In the genomic region with DNA sequence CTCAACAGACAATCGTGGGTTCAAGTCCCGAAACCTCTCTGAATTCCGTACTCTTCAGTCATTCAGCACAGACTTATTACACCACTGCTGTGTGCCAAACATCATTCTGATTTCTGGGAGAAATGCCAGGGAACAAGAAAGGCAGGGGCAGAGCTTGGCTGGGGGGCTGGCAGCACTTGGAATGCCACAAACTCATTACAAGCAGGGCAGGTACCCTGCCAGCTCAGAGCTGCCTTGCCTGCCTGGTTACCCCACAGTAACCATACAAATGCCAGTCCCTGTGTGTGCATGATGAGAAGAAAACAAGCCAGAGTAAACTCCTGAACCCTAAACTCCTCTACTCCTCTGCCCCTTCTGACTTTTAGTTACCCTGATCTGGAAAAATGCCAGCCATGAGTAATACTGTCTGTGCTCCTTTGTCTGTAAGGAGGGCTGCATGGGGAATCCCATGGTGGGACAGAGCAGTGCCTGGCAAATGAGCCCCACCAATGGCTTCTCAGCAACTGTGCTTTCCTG, we compare ENCODE assay signal across 14 cellular contexts. TPM values are rescaled to one million over a fixed set of nuclear protein-coding genes. Genes with fewer than 3 reads are reported as not detected.
DNase-seq lines count a peak whose midpoint lies in the region; ATAC-seq, FAIRE-seq and TF ChIP-seq lines count a peak whose summit lies in the region.
"Had no signal": no experiment of that assay in that cellular context is flagged by ENCODE, and none has a peak within 500 bp of the region (broad histone marks: within the 10 kb centered on the region; RNA-seq: fewer than 3 reads in every experiment).

No MANE protein-coding gene starts in this region.

- H3K9me2 ChIP-seq in HCT116 (ENCODE audit: insufficient read depth) (no peaks in the 10 kb centered on the region), PC-9 (ENCODE audit: insufficient read depth) (no peaks in the 10 kb centered on the region), hepatocyte (replicated peaks; ENCODE audit: insufficient read depth) (no peaks in the 10 kb centered on the region)

- H3K27me3 Mint-ChIP-seq in Calu3 (ENCODE audit: unreplicated experiment): no peaks in the 10 kb centered on the region
- H3K27me3 Mint-ChIP-seq in natural killer cell treated with Interleukin-12 subunit alpha and Interleukin-12 subunit beta and Interleukin-15 and Interleukin-18, amount 100 ng/mL, for 72 hours: peaks cover 0 to 6% of the 10 kb centered on the region in 2 donors
- H3K27me3 Mint-ChIP-seq: activated naive CD4-positive, alpha-beta T cell treated with anti-CD3 and anti-CD28 coated beads, Interleukin-2, amount 50 U/mL, for 24 hours had no signal

- H2AFZ ChIP-seq in HCT116 (ENCODE audit: low read depth, low read length, poor library complexity, severe bottlenecking) (no peak overlapping the region), PC-9 (no peak overlapping the region), endothelial cell of umbilical vein (ENCODE audit: low read depth, low read length) (no peak overlapping the region), hepatocyte (no peak overlapping the region)

- no peak overlapping the region for H3K27ac Mint-ChIP-seq in Calu3 (ENCODE audit: unreplicated experiment)
- H3K27ac Mint-ChIP-seq in natural killer cell treated with Interleukin-12 subunit alpha and Interleukin-12 subunit beta and Interleukin-15 and Interleukin-18, amount 100 ng/mL, for 72 hours: no peak overlapping the region
- H3K27ac Mint-ChIP-seq: activated CD8-positive, alpha-beta T cell treated with anti-CD3 and anti-CD28 coated beads, Interleukin-2, amount 10 ng/mL, durations not matched to agents 7 days and 5 days; activated naive CD4-positive, alpha-beta T cell treated with anti-CD3 and anti-CD28 coated beads, Interleukin-2, amount 50 U/mL, for 24 hours had no signal

- H3K36me3 Mint-ChIP-seq in Calu3 (ENCODE audit: insufficient read depth, unreplicated experiment): peaks cover 11% of the 10 kb centered on the region
- H3K36me3 Mint-ChIP-seq in natural killer cell treated with Interleukin-12 subunit alpha and Interleukin-12 subunit beta and Interleukin-15 and Interleukin-18, amount 100 ng/mL, for 72 hours: no peaks in the 10 kb centered on the region
- H3K36me3 Mint-ChIP-seq: activated naive CD4-positive, alpha-beta T cell treated with anti-CD3 and anti-CD28 coated beads, Interleukin-2, amount 50 U/mL, for 24 hours had no signal

- no peaks in the 10 kb centered on the region for H3K9me3 Mint-ChIP-seq in Calu3 (ENCODE audit: low read depth, unreplicated experiment)
- H3K9me3 Mint-ChIP-seq in natural killer cell treated with Interleukin-12 subunit alpha and Interleukin-12 subunit beta and Interleukin-15 and Interleukin-18, amount 100 ng/mL, for 72 hours: no peaks in the 10 kb centered on the region
- H3K9me3 Mint-ChIP-seq: activated naive CD4-positive, alpha-beta T cell treated with anti-CD3 and anti-CD28 coated beads, Interleukin-2, amount 50 U/mL, for 24 hours had no signal

- H3K9me3 ChIP-seq in HCT116 (ENCODE audit: control insufficient read depth in 1 of 2, insufficient read depth in 1 of 2, low read depth in 1 of 2, low read length in 2 of 2): no peaks in the 10 kb centered on the region
- no peaks in the 10 kb centered on the region for H3K9me3 ChIP-seq in PC-9 (ENCODE audit: insufficient read depth, low read depth)
- no peaks in the 10 kb centered on the region for H3K9me3 ChIP-seq in endothelial cell of umbilical vein (replicated peaks; ENCODE audit: control insufficient read depth, insufficient read depth, low read length)
- no peaks in the 10 kb centered on the region for H3K9me3 ChIP-seq in pancreas
- no peaks in the 10 kb centered on the region for H3K9me3 ChIP-seq in hepatocyte (ENCODE audit: low read depth)

- H3K36me3 ChIP-seq in HCT116 (ENCODE audit: control insufficient read depth in 1 of 2, insufficient read depth in 2 of 2, low read length in 2 of 2) (no peaks in the 10 kb centered on the region), PC-9 (ENCODE audit: low read depth) (no peaks in the 10 kb centered on the region), endothelial cell of umbilical vein (ENCODE audit: control insufficient read depth in 2 of 2, extremely low read depth in 1 of 2, insufficient read depth in 2 of 2, low read length in 2 of 2) (no peaks in the 10 kb centered on the region), pancreas (no peaks in the 10 kb centered on the region), hepatocyte (replicated peaks; ENCODE audit: insufficient read depth, low read depth) (no peaks in the 10 kb centered on the region)

- 43 to 53% methylated on average over 3 of the region's 3 CpGs for WGBS in pancreas, 2 donors
- 92% methylated on average over 3 of the region's 3 CpGs for WGBS in hepatocyte (ENCODE audit: low lambda C conversion rate, missing lambda C conversion rate)

- TF ChIP-seq CTCF in HCT116 (IDR thresholded peaks at IDR 0.05 in 2 of 3, conservative IDR thresholded peaks at IDR 0.05 in 1 of 3; ENCODE audit: borderline replicate concordance in 1 of 3, insufficient read depth in 1 of 3, low read depth in 2 of 3, low read length in 2 of 3): no peak
- TF ChIP-seq CTCF in PC-9 (conservative IDR thresholded peaks at IDR 0.05): no peak
- TF ChIP-seq CTCF in endothelial cell of umbilical vein (IDR thresholded peaks at IDR 0.05; ENCODE audit: extremely low read depth in 1 of 2, insufficient read depth in 1 of 2, low read depth in 1 of 2, low read length in 2 of 2): no peak
- no peak for TF ChIP-seq CTCF in pancreas (IDR thresholded peaks at IDR 0.05)
- TF ChIP-seq CTCF in Calu3 (IDR thresholded peaks at IDR 0.05; ENCODE audit: unreplicated experiment): no peak
- no peak for TF ChIP-seq CTCF in hepatocyte (IDR thresholded peaks at IDR 0.05; ENCODE audit: poor library complexity)

- no peak overlapping the region for H3K4me3 ChIP-seq in HCT116 (replicated peaks in 1 of 2; ENCODE audit: low read depth in 1 of 2, low read length in 2 of 2)
- no peak overlapping the region for H3K4me3 ChIP-seq in PC-9
- no peak overlapping the region for H3K4me3 ChIP-seq in endothelial cell of umbilical vein (replicated peaks in 1 of 3; ENCODE audit: insufficient read depth in 1 of 3, low read depth in 1 of 3, low read length in 3 of 3)
- no peak overlapping the region for H3K4me3 ChIP-seq in pancreas
- H3K4me3 ChIP-seq in hepatocyte: no peak overlapping the region

- H4K20me1 ChIP-seq in HCT116 (ENCODE audit: insufficient read depth) (no peaks in the 10 kb centered on the region), PC-9 (ENCODE audit: insufficient read depth) (no peaks in the 10 kb centered on the region), endothelial cell of umbilical vein (replicated peaks; ENCODE audit: control insufficient read depth, extremely low read depth, insufficient read depth, low read length) (no peaks in the 10 kb centered on the region), hepatocyte (ENCODE audit: insufficient read depth, poor library complexity, severe bottlenecking) (no peaks in the 10 kb centered on the region)

- dilution Hi-C loops in endothelial cell of umbilical vein (cut with MboI; ENCODE audit: extremely low pct_ligation_motif_present, low sequenced_read_pairs): no loop called here

- no peak for TF ChIP-seq RAD21 in HCT116 (IDR thresholded peaks at IDR 0.05; ENCODE audit: low read depth)

- POLR2A ChIA-PET in HCT116 (lab: Charles Lee) (interaction anchor here (1.5 kb wide), 1 partner anchor 29 kb away, joined by 6 read pairs; no protein-coding TSS in a partner anchor), PC-9 (lab: Charles Lee; ENCODE audit: unreplicated experiment) (interaction anchor here (0.5 to 1.3 kb wide), 6 partner anchors 11 to 197 kb away, joined by 3 to 5 read pairs (median 4); a partner anchor contains a TSS), endothelial cell of umbilical vein (lab: Charles Lee) (interaction anchor here (0.6 kb wide), 1 partner anchor 185 kb away, joined by 3 read pairs; no protein-coding TSS in a partner anchor)

- BruUV-seq in HCT116 (replicated peaks; lab: Mats Ljungman, UMichigan) (no TSS peak), PC-9 (replicated peaks; lab: Mats Ljungman, UMichigan) (no TSS peak), endothelial cell of umbilical vein (replicated peaks; lab: Mats Ljungman, UMichigan) (no TSS peak), Calu3 (replicated peaks; lab: Mats Ljungman, UMichigan) (no TSS peak)

- CTCF ChIA-PET in HCT116 (lab: Charles Lee) (interaction anchor here (0.7 to 1.5 kb wide), 3 partner anchors 11 to 40 kb away, joined by 3 to 4 read pairs (median 4); no protein-coding TSS in a partner anchor), PC-9 (lab: Charles Lee) (interaction anchor here (0.6 kb wide), 2 partner anchors 9 to 122 kb away, joined by 7 to 13 read pairs; no protein-coding TSS in a partner anchor), endothelial cell of umbilical vein (lab: Charles Lee) (interaction anchor here (1.0 to 19.7 kb wide), 6 partner anchors 11 to 122 kb away, joined by 4 to 1051 read pairs (median 4); a partner anchor contains a TSS), Calu3 (lab: Charles Lee) (interaction anchor here (1.4 to 1.5 kb wide), 2 partner anchors 11 to 68 kb away, joined by 3 to 4 read pairs; a partner anchor contains a TSS)

- no peak for TF ChIP-seq POLR2A in HCT116 (IDR thresholded peaks at IDR 0.05; ENCODE audit: borderline replicate concordance, extremely low read depth, insufficient read depth, insufficient read length)
- TF ChIP-seq POLR2A in endothelial cell of umbilical vein (IDR thresholded peaks at IDR 0.05; ENCODE audit: low read depth, low read length): no peak

- no peak for DNase-seq in HCT116 (ENCODE audit: low read depth, low spot score)
- peak; percentile 73 to 79 for DNase-seq in PC-9
- DNase-seq in endothelial cell of umbilical vein (ENCODE audit: low read depth, low spot score): peak; percentile 42
- DNase-seq in pancreas: no peak
- no peak for DNase-seq in Calu3
- DNase-seq in D341Med (ENCODE audit: low spot score): no peak
- DNase-seq in hepatocyte (ENCODE audit: low spot score): no peak
- no peak for DNase-seq in natural killer cell treated with Interleukin-12 subunit alpha and Interleukin-12 subunit beta and Interleukin-15 and Interleukin-18, amount 100 ng/mL, for 72 hours (ENCODE audit: low spot score)
- DNase-seq: activated CD8-positive, alpha-beta T cell treated with anti-CD3 and anti-CD28 coated beads, Interleukin-2, amount 10 ng/mL, durations not matched to agents 7 days and 5 days; DND-41; NCI-H1436; retina; T-helper 2 cell had no signal

- H3K27ac ChIP-seq in HCT116 (ENCODE audit: low read depth, low read length) (no peak overlapping the region), PC-9 (no peak overlapping the region), endothelial cell of umbilical vein (ENCODE audit: insufficient read depth, low read depth, low read length) (no peak overlapping the region), pancreas (no peak overlapping the region), hepatocyte (no peak overlapping the region)

- H3K4me3 Mint-ChIP-seq in Calu3 (ENCODE audit: low read depth, unreplicated experiment): no peak overlapping the region
- no peak overlapping the region for H3K4me3 Mint-ChIP-seq in natural killer cell treated with Interleukin-12 subunit alpha and Interleukin-12 subunit beta and Interleukin-15 and Interleukin-18, amount 100 ng/mL, for 72 hours
- H3K4me3 Mint-ChIP-seq: activated CD8-positive, alpha-beta T cell treated with anti-CD3 and anti-CD28 coated beads, Interleukin-2, amount 10 ng/mL, durations not matched to agents 7 days and 5 days; activated naive CD4-positive, alpha-beta T cell treated with anti-CD3 and anti-CD28 coated beads, Interleukin-2, amount 50 U/mL, for 24 hours had no signal

- H3K9me1 ChIP-seq in endothelial cell of umbilical vein (replicated peaks; ENCODE audit: control insufficient read depth, extremely low read depth, insufficient read depth, low read length): no peaks in the 10 kb centered on the region

- ATAC-seq in HCT116 (no peak), pancreas (peak in 3 of 4 donors; percentile 2 to 30 (median 7))
- no peak for ATAC-seq in natural killer cell treated with Interleukin-12 subunit alpha and Interleukin-12 subunit beta and Interleukin-15 and Interleukin-18, amount 100 ng/mL, for 72 hours
- ATAC-seq: activated CD8-positive, alpha-beta T cell treated with anti-CD3 and anti-CD28 coated beads, Interleukin-2, amount 10 ng/mL, durations not matched to agents 7 days and 5 days had no signal

- intact Hi-C loops in HCT116 (cut with micrococcal nuclease) (no loop called here), PC-9 (cut with micrococcal nuclease; ENCODE audit: unreplicated experiment) (loop anchor here (5.0 kb wide), 1 partner anchor 123 kb away; no protein-coding TSS in a partner anchor), endothelial cell of umbilical vein (cut with micrococcal nuclease) (no loop called here), pancreas (cut with DNase I) (loop anchor here in 2 of 3 donors (5.0 to 10.0 kb wide), 2 partner anchors 38 to 130 kb away; no protein-coding TSS in a partner anchor), Calu3 (cut with micrococcal nuclease; ENCODE audit: unreplicated experiment) (loop anchor here (5.0 to 10.0 kb wide), 2 partner anchors 38 to 120 kb away; a partner anchor contains a TSS)

- H3K4me1 Mint-ChIP-seq in Calu3 (ENCODE audit: low read depth, unreplicated experiment): peaks cover 52% of the 10 kb centered on the region
- peaks cover 25 to 28% of the 10 kb centered on the region in 2 donors for H3K4me1 Mint-ChIP-seq in natural killer cell treated with Interleukin-12 subunit alpha and Interleukin-12 subunit beta and Interleukin-15 and Interleukin-18, amount 100 ng/mL, for 72 hours (ENCODE audit: low read depth in 2 of 2)

- H3K4me1 ChIP-seq in HCT116 (ENCODE audit: control insufficient read depth in 1 of 2, insufficient read depth in 2 of 2, low read length in 2 of 2): peaks cover 30 to 50% of the 10 kb centered on the region in 2 experiments
- H3K4me1 ChIP-seq in PC-9 (replicated peaks; ENCODE audit: insufficient read depth): peaks cover 46% of the 10 kb centered on the region
- no peaks in the 10 kb centered on the region for H3K4me1 ChIP-seq in endothelial cell of umbilical vein (ENCODE audit: control insufficient read depth, extremely low read depth, insufficient read depth, low read length)
- no peaks in the 10 kb centered on the region for H3K4me1 ChIP-seq in pancreas
- no peaks in the 10 kb centered on the region for H3K4me1 ChIP-seq in hepatocyte (ENCODE audit: insufficient read depth)

- FAIRE-seq in endothelial cell of umbilical vein (lab: Jason Lieb, UNC) (peak; percentile 46), pancreas (lab: Jason Lieb, UNC) (no peak)

- H3K27me3 ChIP-seq in HCT116 (ENCODE audit: insufficient read depth, low read length): no peaks in the 10 kb centered on the region
- no peaks in the 10 kb centered on the region for H3K27me3 ChIP-seq in PC-9 (ENCODE audit: insufficient read depth, low read depth)
- no peaks in the 10 kb centered on the region for H3K27me3 ChIP-seq in endothelial cell of umbilical vein (ENCODE audit: control insufficient read depth in 2 of 2, insufficient read depth in 2 of 2, low read length in 2 of 2)
- H3K27me3 ChIP-seq in pancreas: no peaks in the 10 kb centered on the region
- no peaks in the 10 kb centered on the region for H3K27me3 ChIP-seq in hepatocyte

- RAD21 ChIA-PET in HCT116 (lab: Charles Lee; ENCODE audit: low non-redundant PET in 1 of 2, low total read pairs in 2 of 2, uncharacterized antibody in 2 of 2, unreplicated experiment in 2 of 2): no interaction called here

- H3K4me2 ChIP-seq in HCT116 (ENCODE audit: low read length): peak overlapping the region; percentile 30
- peak overlapping the region; percentile 27 for H3K4me2 ChIP-seq in PC-9
- H3K4me2 ChIP-seq in endothelial cell of umbilical vein (ENCODE audit: insufficient read depth, low read length): no peak overlapping the region
- H3K4me2 ChIP-seq in hepatocyte: no peak overlapping the region

- H3K79me2 ChIP-seq in HCT116 (ENCODE audit: insufficient read depth, low read length) (no peaks in the 10 kb centered on the region), PC-9 (ENCODE audit: low read depth) (peaks cover 4% of the 10 kb centered on the region; the same call in 1 of the 2 replicates), endothelial cell of umbilical vein (ENCODE audit: control insufficient read depth, insufficient read depth, low read length) (no peaks in the 10 kb centered on the region), hepatocyte (peaks cover 3% of the 10 kb centered on the region)

- H3K9ac ChIP-seq in HCT116 (ENCODE audit: low read length) (peak overlapping the region; percentile 16; the same call in 1 of the 2 replicates), endothelial cell of umbilical vein (replicated peaks; ENCODE audit: extremely low read depth, insufficient read depth, low read length) (no peak overlapping the region)

- peaks cover 37% of the 10 kb centered on the region for H3F3A ChIP-seq in PC-9 (ENCODE audit: insufficient read depth, low read depth)

RNA-seq across cellular contexts. Expression of a gene that starts 6.9 kb away (rescaled TPM):
- 49.8 TPM for total RNA-seq in HCT116 (2021; ENCODE audit: unreplicated experiment)
- 26.5 and 29.8 TPM in 2 replicates for polyA plus RNA-seq in HCT116 (2012)
- 62.8 and 79.8 TPM in 2 replicates for total RNA-seq in PC-9 (2021)
- 18.4 and 24.6 TPM in 2 replicates for total RNA-seq in endothelial cell of umbilical vein
- 22.2 and 25.5 TPM in 2 replicates for polyA plus RNA-seq in endothelial cell of umbilical vein
- 8.0 and 14.2 TPM in 2 replicates for polyA plus RNA-seq in endothelial cell of umbilical vein (2011; cell fraction: cytosol; rRNA removed)
- 93.4 and 97.2 TPM in 2 replicates for polyA plus RNA-seq in endothelial cell of umbilical vein (2011; cell fraction: nucleus; rRNA removed)
- polyA plus RNA-seq in endothelial cell of umbilical vein (2012): 13.7 and 14.0 TPM in 2 replicates
- polyA minus RNA-seq in endothelial cell of umbilical vein: 8.2 and 9.1 TPM in 2 replicates
- polyA minus RNA-seq in endothelial cell of umbilical vein (2011; cell fraction: cytosol; rRNA and poly(A)+ RNA removed): 6.8 TPM
- polyA minus RNA-seq in endothelial cell of umbilical vein (2011; cell fraction: nucleus; rRNA and poly(A)+ RNA removed): 16.2 and 18.6 TPM in 2 replicates
- 10 to 100 TPM in 5 of 6 donors, 1 to 10 TPM in 1; 9.4 to 18.0 (median 12.8) TPM for total RNA-seq in pancreas
- 10 to 100 TPM; 39.8 to 45.2 TPM for polyA plus RNA-seq in pancreas
- 26.9 and 38.6 TPM in 2 replicates for total RNA-seq in Calu3 (2022)
- 17.3 and 24.0 TPM in 2 replicates for total RNA-seq in hepatocyte
- polyA plus RNA-seq in hepatocyte: 20.2 and 25.0 TPM in 2 replicates
- total RNA-seq in natural killer cell treated with Interleukin-12 subunit alpha and Interleukin-12 subunit beta and Interleukin-15 and Interleukin-18, amount 100 ng/mL, for 72 hours: 10 to 100 TPM; 25.9 to 47.8 TPM

RNA-seq across cellular contexts. Expression of a gene that starts 11.5 kb away (rescaled TPM):
- total RNA-seq in HCT116 (2021; ENCODE audit: unreplicated experiment): 12.2 TPM
- polyA plus RNA-seq in HCT116 (2012): 18.3 and 20.2 TPM in 2 replicates
- 15.9 and 17.0 TPM in 2 replicates for total RNA-seq in PC-9 (2021)
- 5.7 and 5.8 TPM in 2 replicates for total RNA-seq in endothelial cell of umbilical vein
- polyA plus RNA-seq in endothelial cell of umbilical vein: 6.5 and 8.7 TPM in 2 replicates
- 4.3 and 4.7 TPM in 2 replicates for polyA plus RNA-seq in endothelial cell of umbilical vein (2011; cell fraction: cytosol; rRNA removed)
- polyA plus RNA-seq in endothelial cell of umbilical vein (2011; cell fraction: nucleus; rRNA removed): 9.3 TPM in 2 replicates
- polyA plus RNA-seq in endothelial cell of umbilical vein (2012): 4.2 and 6.0 TPM in 2 replicates
- 2.1 TPM in 2 replicates for polyA minus RNA-seq in endothelial cell of umbilical vein
- polyA minus RNA-seq in endothelial cell of umbilical vein (2011; cell fraction: cytosol; rRNA and poly(A)+ RNA removed): 4.3 TPM
- 1.4 and 1.8 TPM in 2 replicates for polyA minus RNA-seq in endothelial cell of umbilical vein (2011; cell fraction: nucleus; rRNA and poly(A)+ RNA removed)
- 1 to 10 TPM; 1.3 to 5.0 (median 2.3) TPM for total RNA-seq in pancreas
- 10 to 100 TPM in 1 of 2 donors, 1 to 10 TPM in 1; 9.4 to 11.2 TPM for polyA plus RNA-seq in pancreas
- 7.1 and 7.5 TPM in 2 replicates for total RNA-seq in Calu3 (2022)
- 5.5 and 13.2 TPM in 2 replicates for total RNA-seq in hepatocyte
- 6.5 and 9.4 TPM in 2 replicates for polyA plus RNA-seq in hepatocyte
- 1 to 10 TPM; 1.4 to 3.3 TPM for total RNA-seq in natural killer cell treated with Interleukin-12 subunit alpha and Interleukin-12 subunit beta and Interleukin-15 and Interleukin-18, amount 100 ng/mL, for 72 hours

RNA-seq across cellular contexts. Expression of a gene that starts 16.7 kb away (rescaled TPM):
- 238 TPM for total RNA-seq in HCT116 (2021; ENCODE audit: unreplicated experiment)
- polyA plus RNA-seq in HCT116 (2012): 226 and 254 TPM in 2 replicates
- total RNA-seq in PC-9 (2021): 306 and 351 TPM in 2 replicates
- 192 and 202 TPM in 2 replicates for total RNA-seq in endothelial cell of umbilical vein
- polyA plus RNA-seq in endothelial cell of umbilical vein: 419 and 446 TPM in 2 replicates
- 287 and 295 TPM in 2 replicates for polyA plus RNA-seq in endothelial cell of umbilical vein (2011; cell fraction: cytosol; rRNA removed)
- polyA plus RNA-seq in endothelial cell of umbilical vein (2011; cell fraction: nucleus; rRNA removed): 126 and 127 TPM in 2 replicates
- 168 and 197 TPM in 2 replicates for polyA plus RNA-seq in endothelial cell of umbilical vein (2012)
- polyA minus RNA-seq in endothelial cell of umbilical vein: 148 and 170 TPM in 2 replicates
- polyA minus RNA-seq in endothelial cell of umbilical vein (2011; cell fraction: cytosol; rRNA and poly(A)+ RNA removed): 131 TPM
- 30.2 and 40.7 TPM in 2 replicates for polyA minus RNA-seq in endothelial cell of umbilical vein (2011; cell fraction: nucleus; rRNA and poly(A)+ RNA removed)
- 10 to 100 TPM; 49.0 to 72.8 (median 62.9) TPM for total RNA-seq in pancreas
- polyA plus RNA-seq in pancreas: 10 to 100 TPM; 57.7 to 68.5 TPM
- total RNA-seq in Calu3 (2022): 179 and 180 TPM in 2 replicates
- 146 and 152 TPM in 2 replicates for total RNA-seq in hepatocyte
- 242 TPM in 2 replicates for polyA plus RNA-seq in hepatocyte
- 100 to 1,000 TPM; 317 to 378 TPM for total RNA-seq in natural killer cell treated with Interleukin-12 subunit alpha and Interleukin-12 subunit beta and Interleukin-15 and Interleukin-18, amount 100 ng/mL, for 72 hours

RNA-seq across cellular contexts. Expression of a gene that starts 19.0 kb away (rescaled TPM):
- total RNA-seq in HCT116 (2021; ENCODE audit: unreplicated experiment) (0.39 TPM), PC-9 (2021) (0.58 TPM in 1 of 2 replicates, not detected in the other), endothelial cell of umbilical vein (not detected in 2 replicates), pancreas (1 to 10 TPM in 4 of 6 donors, under 1 TPM in 2; 0.05 to 2.9 (median 1.1) TPM), Calu3 (2022) (not detected in 2 replicates), hepatocyte (0.16 TPM in 1 of 2 replicates, not detected in the other)
- 0.07 and 0.22 TPM in 2 replicates for polyA plus RNA-seq in HCT116 (2012)
- polyA plus RNA-seq in endothelial cell of umbilical vein (not detected in 2 replicates), pancreas (1 to 10 TPM; 1.5 to 2.5 TPM), hepatocyte (0.07 and 0.26 TPM in 2 replicates)
- not detected in 2 replicates for polyA plus RNA-seq in endothelial cell of umbilical vein (2011; cell fraction: cytosol; rRNA removed)
- polyA plus RNA-seq in endothelial cell of umbilical vein (2011; cell fraction: nucleus; rRNA removed): 0.20 TPM in 1 of 2 replicates, not detected in the other
- 0.20 and 0.26 TPM in 2 replicates for polyA plus RNA-seq in endothelial cell of umbilical vein (2012)
- 1.4 TPM in 1 of 2 replicates, not detected in the other for polyA minus RNA-seq in endothelial cell of umbilical vein
- polyA minus RNA-seq in endothelial cell of umbilical vein (2011; cell fraction: cytosol; rRNA and poly(A)+ RNA removed): not detected
- polyA minus RNA-seq in endothelial cell of umbilical vein (2011; cell fraction: nucleus; rRNA and poly(A)+ RNA removed): not detected in 2 replicates
- total RNA-seq in natural killer cell treated with Interleukin-12 subunit alpha and Interleukin-12 subunit beta and Interleukin-15 and Interleukin-18, amount 100 ng/mL, for 72 hours: 10 to 100 TPM; 79.5 to 88.8 TPM

RNA-seq across cellular contexts. Expression of a gene that starts 30.6 kb away (rescaled TPM):
- total RNA-seq in HCT116 (2021; ENCODE audit: unreplicated experiment) (1.0 TPM), PC-9 (2021) (0.15 and 0.35 TPM in 2 replicates), endothelial cell of umbilical vein (0.16 and 0.35 TPM in 2 replicates), pancreas (1 to 10 TPM in 1 of 6 donors, under 1 TPM in 5; 0.39 to 1.1 (median 0.80) TPM), Calu3 (2022) (0.10 TPM in 1 of 2 replicates, not detected in the other), hepatocyte (0.92 and 2.4 TPM in 2 replicates)
- polyA plus RNA-seq in HCT116 (2012): 0.71 and 0.88 TPM in 2 replicates
- polyA plus RNA-seq in endothelial cell of umbilical vein (0.14 and 0.27 TPM in 2 replicates), pancreas (1 to 10 TPM in 1 of 2 donors, under 1 TPM in 1; 0.89 to 2.2 TPM), hepatocyte (7.7 and 11.5 TPM in 2 replicates)
- 0.04 and 0.08 TPM in 2 replicates for polyA plus RNA-seq in endothelial cell of umbilical vein (2011; cell fraction: cytosol; rRNA removed)
- 0.62 and 0.76 TPM in 2 replicates for polyA plus RNA-seq in endothelial cell of umbilical vein (2011; cell fraction: nucleus; rRNA removed)
- 0.11 and 0.16 TPM in 2 replicates for polyA plus RNA-seq in endothelial cell of umbilical vein (2012)
- 0.13 and 0.22 TPM in 2 replicates for polyA minus RNA-seq in endothelial cell of umbilical vein
- polyA minus RNA-seq in endothelial cell of umbilical vein (2011; cell fraction: cytosol; rRNA and poly(A)+ RNA removed): not detected
- 0.19 TPM in 1 of 2 replicates, not detected in the other for polyA minus RNA-seq in endothelial cell of umbilical vein (2011; cell fraction: nucleus; rRNA and poly(A)+ RNA removed)
- 1 to 10 TPM; 2.3 to 4.9 TPM for total RNA-seq in natural killer cell treated with Interleukin-12 subunit alpha and Interleukin-12 subunit beta and Interleukin-15 and Interleukin-18, amount 100 ng/mL, for 72 hours

Comparison
In these comparisons a context has a peak if more than half of its experiments do, and no peak if none do; other contexts are left out.
1. ATAC-seq: peak in pancreas (3 of 4); none in HCT116 (single experiment) and natural killer cell treated with Interleukin-12 subunit alpha and Interleukin-12 subunit beta and Interleukin-15 and Interleukin-18, amount 100 ng/mL, for 72 hours (0 of 2).
2. DNase-seq: peak in PC-9 (2 of 2) and endothelial cell of umbilical vein (single experiment); none in HCT116 (single experiment), pancreas (0 of 6), Calu3 (single experiment), D341Med (single experiment), hepatocyte (single experiment) and natural killer cell treated with Interleukin-12 subunit alpha and Interleukin-12 subunit beta and Interleukin-15 and Interleukin-18, amount 100 ng/mL, for 72 hours (single experiment).
3. H3K4me2 ChIP-seq: peak in HCT116 (single experiment) and PC-9 (single experiment); none in endothelial cell of umbilical vein (single experiment) and hepatocyte (single experiment).
4. intact Hi-C loops: an anchor here in PC-9 (5.0 kb wide), pancreas (5.0 to 10.0 kb wide) and Calu3 (5.0 to 10.0 kb wide); none called in HCT116 and endothelial cell of umbilical vein.